In the genomic region with DNA sequence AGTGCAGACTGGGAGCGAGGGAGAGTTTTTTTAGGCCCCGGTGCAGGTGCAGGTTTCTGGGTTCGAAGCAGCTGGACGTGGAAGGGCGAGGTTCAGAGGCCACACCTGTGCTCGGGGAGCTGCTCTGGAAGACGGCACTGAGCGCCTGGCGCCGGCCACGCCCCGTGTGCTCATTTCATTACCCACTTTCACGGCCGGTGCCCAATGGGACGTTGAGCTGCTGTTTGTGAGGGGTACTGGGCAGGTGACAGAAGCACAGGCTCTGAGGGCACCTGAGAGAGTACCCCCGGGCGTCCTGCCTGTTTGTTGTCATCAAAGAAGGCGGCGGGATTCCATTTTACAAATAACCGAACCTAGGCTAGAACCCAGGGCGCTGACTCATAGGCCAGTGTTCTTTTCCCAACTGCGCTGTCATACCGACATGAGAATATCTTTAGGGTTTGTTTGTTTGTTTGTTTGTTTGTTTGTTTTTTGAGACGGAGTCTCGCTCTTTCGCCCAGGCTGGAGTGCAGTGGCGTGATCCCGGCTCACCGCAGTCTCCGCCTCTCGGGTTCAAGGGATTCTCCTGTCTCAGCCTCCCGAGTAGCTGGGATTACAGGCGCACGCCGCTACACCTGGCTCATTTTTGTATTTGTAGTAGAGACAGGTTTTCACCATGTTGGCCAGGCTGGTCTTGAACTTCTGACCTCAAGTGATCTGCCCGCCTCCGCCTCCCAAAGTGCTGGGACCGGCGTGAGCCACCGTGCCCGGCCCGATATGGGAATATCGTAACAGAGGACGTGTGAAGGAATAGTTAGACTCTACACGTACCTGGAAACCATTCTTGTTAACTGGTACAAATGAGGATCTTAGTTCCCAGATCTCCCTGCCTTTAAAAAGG, we compare ENCODE assay signal across 8 cellular contexts. TPM values are rescaled to one million over a fixed set of nuclear protein-coding genes. Genes with fewer than 3 reads are reported as not detected.
DNase-seq lines count a peak whose midpoint lies in the region; ATAC-seq, FAIRE-seq and TF ChIP-seq lines count a peak whose summit lies in the region.

No MANE protein-coding gene starts in this region.

- peaks cover 5% of the 10 kb centered on the region for H3K4me1 ChIP-seq in CD8-positive, alpha-beta T cell (ENCODE audit: insufficient read depth, low read length)
- peaks cover 8% of the 10 kb centered on the region for H3K4me1 ChIP-seq in KMS-11 (ENCODE audit: low read depth, poor library complexity, severe bottlenecking)
- H3K4me1 ChIP-seq in naive thymus-derived CD4-positive, alpha-beta T cell (ENCODE audit: control insufficient read depth in 2 of 2, insufficient read depth in 2 of 2, low read length in 2 of 2), result peaks cover 0 to 3% of the 10 kb centered on the region in 2 donors

- 0 out of 2 replicates have a peak overlapping the region, but pooled peaks have one; percentile 32 for H3K9ac ChIP-seq in KMS-11

- no peak overlapping the region for H3K27ac Mint-ChIP-seq in CD8-positive, alpha-beta T cell
- peak overlapping the region in 1 of 2 donors; percentile 85 for H3K27ac Mint-ChIP-seq in effector memory CD8-positive, alpha-beta T cell
- peak overlapping the region in 6 of 9 donors; percentile 18 to 76 (median 50) for H3K27ac Mint-ChIP-seq in naive thymus-derived CD4-positive, alpha-beta T cell
- peak overlapping the region; percentile 88 for H3K27ac Mint-ChIP-seq in type B pancreatic cell

- no peaks in the 10 kb centered on the region for H3K27me3 Mint-ChIP-seq in CD8-positive, alpha-beta T cell (ENCODE audit: low read depth)
- no peaks in the 10 kb centered on the region for H3K27me3 Mint-ChIP-seq in effector memory CD8-positive, alpha-beta T cell
- H3K27me3 Mint-ChIP-seq in naive thymus-derived CD4-positive, alpha-beta T cell, result peaks cover 0 to 6% (median 0%) of the 10 kb centered on the region in 5 donors
- no peaks in the 10 kb centered on the region for H3K27me3 Mint-ChIP-seq in type B pancreatic cell

- CTCF ChIA-PET in CD8-positive, alpha-beta T cell (lab: Charles Lee), result no interaction called here
- CTCF ChIA-PET in naive thymus-derived CD4-positive, alpha-beta T cell (lab: Charles Lee), result interaction anchor here (0.7 kb wide), 1 partner anchor 485 kb away, joined by 4 read pairs; no protein-coding TSS in a partner anchor

- intact Hi-C loops in CD8-positive, alpha-beta T cell (cut with DNase I, micrococcal nuclease), result loop anchor here (2.0 to 10.0 kb wide), 4 partner anchors 69 to 213 kb away; partner anchors contain the start of genes RCE1 (in 2 of the 2), ACTN3 (in 1 of the 2), PC (in 1 of the 2) and RBM4B (in 1 of the 2)
- intact Hi-C loops in naive thymus-derived CD4-positive, alpha-beta T cell (cut with micrococcal nuclease), result loop anchor here (1.0 to 2.0 kb wide), 2 partner anchors 98 to 199 kb away; partner anchors contain the start of genes ACTN3 (in 1 of the 2), RCE1 (in 1 of the 2) and ZDHHC24 (in 1 of the 2)

- DNase-seq in CD8-positive, alpha-beta T cell, result peak in 5 of 7 experiments; percentile 27 to 63 (median 34)
- DNase-seq in GM20000 (ENCODE audit: low spot score) (peak; percentile 77), type B pancreatic cell (ENCODE audit: extremely low spot score, unreplicated experiment) (no peak), D721Med (ENCODE audit: insufficient read length, low spot score) (no peak)
- peak; percentile 33 to 44 for DNase-seq in activated CD4-positive, alpha-beta T cell treated with anti-CD3 and anti-CD28 coated beads for 4 hours
- DNase-seq in effector memory CD8-positive, alpha-beta T cell, result peak in 1 of 3 experiments; percentile 30
- peak in 7 of 9 donors; percentile 10 to 38 (median 24) for DNase-seq in naive thymus-derived CD4-positive, alpha-beta T cell

- H3K9me3 Mint-ChIP-seq in CD8-positive, alpha-beta T cell, result peaks cover 2% of the 10 kb centered on the region
- no peaks in the 10 kb centered on the region for H3K9me3 Mint-ChIP-seq in effector memory CD8-positive, alpha-beta T cell
- peaks cover 0 to 6% (median 0%) of the 10 kb centered on the region in 11 donors for H3K9me3 Mint-ChIP-seq in naive thymus-derived CD4-positive, alpha-beta T cell
- no peaks in the 10 kb centered on the region for H3K9me3 Mint-ChIP-seq in type B pancreatic cell

- no peaks in the 10 kb centered on the region for H3K9me3 ChIP-seq in CD8-positive, alpha-beta T cell (ENCODE audit: low read length)
- no peaks in the 10 kb centered on the region for H3K9me3 ChIP-seq in naive thymus-derived CD4-positive, alpha-beta T cell (ENCODE audit: control insufficient read depth in 2 of 3, low read length in 3 of 3)

- H3K4me3 Mint-ChIP-seq in CD8-positive, alpha-beta T cell, result peak overlapping the region; percentile 90
- peak overlapping the region; percentile 93 to 94 for H3K4me3 Mint-ChIP-seq in effector memory CD8-positive, alpha-beta T cell
- peak overlapping the region; percentile 82 to 97 (median 94) for H3K4me3 Mint-ChIP-seq in naive thymus-derived CD4-positive, alpha-beta T cell
- H3K4me3 Mint-ChIP-seq in type B pancreatic cell, result peak overlapping the region; percentile 98

- peak overlapping the region; percentile 97; the same call in 1 of the 2 replicates for H2AFZ ChIP-seq in KMS-11 (ENCODE audit: low read depth)

- peak overlapping the region; percentile 81 for H3K4me3 ChIP-seq in CD8-positive, alpha-beta T cell (ENCODE audit: low read depth, low read length)
- no peak overlapping the region for H3K4me3 ChIP-seq in KMS-11 (IDR thresholded peaks at IDR 0.05; ENCODE audit: insufficient read depth, low read depth, low read length)
- H3K4me3 ChIP-seq in naive thymus-derived CD4-positive, alpha-beta T cell (ENCODE audit: low read length), result peak overlapping the region; percentile 83

- no peaks in the 10 kb centered on the region for H4K20me1 ChIP-seq in KMS-11 (ENCODE audit: insufficient read depth)

- H3K4me2 ChIP-seq in KMS-11, result peak overlapping the region; percentile 69

- H3K36me3 Mint-ChIP-seq in CD8-positive, alpha-beta T cell, result no peaks in the 10 kb centered on the region
- H3K36me3 Mint-ChIP-seq in effector memory CD8-positive, alpha-beta T cell (ENCODE audit: insufficient read depth), result peaks cover 8% of the 10 kb centered on the region
- H3K36me3 Mint-ChIP-seq in naive thymus-derived CD4-positive, alpha-beta T cell, result peaks cover 0 to 5% (median 0%) of the 10 kb centered on the region in 5 donors
- no peaks in the 10 kb centered on the region for H3K36me3 Mint-ChIP-seq in type B pancreatic cell

- no peaks in the 10 kb centered on the region for H3K27me3 ChIP-seq in CD8-positive, alpha-beta T cell (ENCODE audit: insufficient read depth, low read length)
- H3K27me3 ChIP-seq in KMS-11 (ENCODE audit: insufficient read depth, low read depth), result no peaks in the 10 kb centered on the region
- no peaks in the 10 kb centered on the region for H3K27me3 ChIP-seq in naive thymus-derived CD4-positive, alpha-beta T cell (ENCODE audit: control insufficient read depth in 2 of 2, insufficient read depth in 2 of 2, low read length in 2 of 2)

- POLR2A ChIA-PET in CD8-positive, alpha-beta T cell (lab: Charles Lee), result no interaction called here
- POLR2A ChIA-PET in naive thymus-derived CD4-positive, alpha-beta T cell (lab: Charles Lee), result interaction anchor here (0.7 to 1.0 kb wide), 2 partner anchors 18 to 97 kb away, joined by 4 read pairs; partner anchors contain the start of gene RCE1

- H3K27ac ChIP-seq in CD8-positive, alpha-beta T cell (ENCODE audit: low read depth, low read length), result no peak overlapping the region
- H3K27ac ChIP-seq in KMS-11, result peak overlapping the region; percentile 49; the same call in 1 of the 2 replicates
- no peak overlapping the region for H3K27ac ChIP-seq in naive thymus-derived CD4-positive, alpha-beta T cell (ENCODE audit: low read depth, low read length)

- H3K4me1 Mint-ChIP-seq in CD8-positive, alpha-beta T cell (ENCODE audit: low read depth), result peaks cover 3% of the 10 kb centered on the region
- peaks cover 4 to 11% of the 10 kb centered on the region in 2 donors for H3K4me1 Mint-ChIP-seq in effector memory CD8-positive, alpha-beta T cell (ENCODE audit: low read depth in 2 of 2)
- H3K4me1 Mint-ChIP-seq in naive thymus-derived CD4-positive, alpha-beta T cell, result peaks cover 0 to 16% (median 4%) of the 10 kb centered on the region in 7 donors
- H3K4me1 Mint-ChIP-seq in type B pancreatic cell (ENCODE audit: unreplicated experiment), result peaks cover 4% of the 10 kb centered on the region

- peak; percentile 32 for ATAC-seq in CD8-positive, alpha-beta T cell
- peak; percentile 22 for ATAC-seq in effector memory CD8-positive, alpha-beta T cell (replicated peaks)
- ATAC-seq in naive thymus-derived CD4-positive, alpha-beta T cell, result peak; percentile 23

- no peaks in the 10 kb centered on the region for H3K79me2 ChIP-seq in KMS-11 (ENCODE audit: insufficient read depth, low read depth)

- TF ChIP-seq CTCF in CD8-positive, alpha-beta T cell (IDR thresholded peaks at IDR 0.05), result no peak
- TF ChIP-seq CTCF in GM20000 (IDR thresholded peaks at IDR 0.05; ENCODE audit: extremely low read depth, missing control alignments) (no peak), KMS-11 (conservative IDR thresholded peaks at IDR 0.05; ENCODE audit: low read depth, low read length) (no peak), type B pancreatic cell (conservative IDR thresholded peaks at IDR 0.05) (no peak), D721Med (IDR thresholded peaks at IDR 0.05; ENCODE audit: insufficient read depth, missing control alignments) (no peak)

- FAIRE-seq in D721Med (lab: Jason Lieb, UNC), result no peak

- H3K36me3 ChIP-seq in CD8-positive, alpha-beta T cell (ENCODE audit: insufficient read depth, low read length), result no peaks in the 10 kb centered on the region
- H3K36me3 ChIP-seq in KMS-11 (ENCODE audit: insufficient read depth), result no peaks in the 10 kb centered on the region
- H3K36me3 ChIP-seq in naive thymus-derived CD4-positive, alpha-beta T cell (ENCODE audit: control insufficient read depth in 2 of 3, insufficient read depth in 3 of 3, low read length in 3 of 3), result no peaks in the 10 kb centered on the region

RNA-seq across cellular contexts. Expression of gene SPTBN2, which starts 16.6 kb away (rescaled TPM):
- not detected for total RNA-seq in CD8-positive, alpha-beta T cell
- total RNA-seq in naive thymus-derived CD4-positive, alpha-beta T cell, result under 1 TPM in 3 of 5 experiments, not detected in 2; 0.02 to 0.98 (median 0.03) TPM
- polyA plus RNA-seq in naive thymus-derived CD4-positive, alpha-beta T cell, result under 1 TPM in 1 of 2 donors, not detected in 1; 0.22 TPM
- total RNA-seq in type B pancreatic cell (ENCODE audit: low replicate concordance), result 56.0 and 139 TPM in 2 replicates

Comparison
In these comparisons a context has a peak if more than half of its experiments do, and no peak if none do; other contexts are left out.
1. DNase-seq: peak in CD8-positive, alpha-beta T cell (5 of 7), GM20000 (single experiment), activated CD4-positive, alpha-beta T cell treated with anti-CD3 and anti-CD28 coated beads for 4 hours (2 of 2) and naive thymus-derived CD4-positive, alpha-beta T cell (7 of 9); none in type B pancreatic cell (single experiment) and D721Med (single experiment).
2. RNA of gene SPTBN2, which starts 16.6 kb away (total RNA-seq): 56.0 to 139 TPM in type B pancreatic cell; 0.02 to 0.98 TPM in naive thymus-derived CD4-positive, alpha-beta T cell and not detected in CD8-positive, alpha-beta T cell; every median in the first group is over 10 times any median in the second.
3. Peak in every context shown above with its lines, with median percentiles within 50 percentile points of each other: ATAC-seq and H3K4me3 Mint-ChIP-seq.